Comparison of ENCODE assay signal across 10 cellular contexts in genomic region chr9:14437336-14438231, GRCh38.
A peak's percentile ranks its signal among the peaks of the same experiment; 100 is the strongest.
DNase-seq lines count a peak whose midpoint lies in the region; ATAC-seq and TF ChIP-seq lines count a peak whose summit lies in the region.
"Had no signal": no experiment of that assay in that cellular context is flagged by ENCODE, and none has a peak within 500 bp of the region (broad histone marks: within the 10 kb centered on the region; RNA-seq: fewer than 3 reads in every experiment).

No MANE protein-coding gene starts in this region.

- H3K4me1 Mint-ChIP-seq in mesothelial cell of epicardium = peaks cover 55% of the 10 kb centered on the region
- H3K4me1 Mint-ChIP-seq: activated naive CD8-positive, alpha-beta T cell treated with anti-CD3 and anti-CD28 coated beads for 36 hours had no signal

- WGBS in adrenal gland, 4 donors = 40 to 43% (median 42%) methylated on average over 16 of the region's 16 CpGs

- H3K36me3 Mint-ChIP-seq in mesothelial cell of epicardium = no peaks in the 10 kb centered on the region
- H3K36me3 Mint-ChIP-seq: activated naive CD8-positive, alpha-beta T cell treated with anti-CD3 and anti-CD28 coated beads for 36 hours had no signal

- peaks cover 0 to 15% of the 10 kb centered on the region in 2 donors for H3K4me1 ChIP-seq in adrenal gland (replicated peaks in 1 of 2)

- no peak overlapping the region for H3K4me3 Mint-ChIP-seq in mesothelial cell of epicardium
- H3K4me3 Mint-ChIP-seq: activated naive CD8-positive, alpha-beta T cell treated with anti-CD3 and anti-CD28 coated beads for 36 hours had no signal

- H3K9me3 ChIP-seq in adrenal gland (replicated peaks in 1 of 3) = no peaks in the 10 kb centered on the region

- no peaks in the 10 kb centered on the region for H3K27me3 Mint-ChIP-seq in mesothelial cell of epicardium (ENCODE audit: low read depth)

- H3K27ac ChIP-seq in adrenal gland = peak overlapping the region in 1 of 5 donors; percentile 34

- no peak for TF ChIP-seq CTCF in adrenal gland (IDR thresholded peaks at IDR 0.05)
- TF ChIP-seq CTCF in mesothelial cell of epicardium (IDR thresholded peaks at IDR 0.05; ENCODE audit: unreplicated experiment) = no peak

- peak overlapping the region; percentile 73 for H3K27ac Mint-ChIP-seq in mesothelial cell of epicardium
- H3K27ac Mint-ChIP-seq: activated naive CD8-positive, alpha-beta T cell treated with anti-CD3 and anti-CD28 coated beads for 36 hours had no signal

- DNase-seq in DMS153 treated with DMSO at 0.1 percent for 48 hours (lab: John Stamatoyannopoulos, UW; ENCODE audit: unreplicated experiment) = peak; percentile 88
- peak; percentile 61 for DNase-seq in NCI-H2107 treated with DMSO at 0.1 percent for 48 hours (lab: John Stamatoyannopoulos, UW; ENCODE audit: unreplicated experiment)
- DNase-seq in adrenal gland = peak; percentile 18 to 85 (median 37)
- DNase-seq in mesothelial cell of epicardium (ENCODE audit: low spot score in 2 of 2, unreplicated experiment in 2 of 2) = peak in 1 of 2 experiments; percentile 55
- DNase-seq in amniotic stem cell (lab: John Stamatoyannopoulos, UW) = no peak
- DNase-seq: activated CD4-positive, alpha-beta T cell treated with anti-CD3 and anti-CD28 coated beads, Interleukin-2, amount 50 U/mL, for 1 hour; activated naive CD8-positive, alpha-beta T cell treated with anti-CD3 and anti-CD28 coated beads for 36 hours had no signal

- intact Hi-C loops in adrenal gland (cut with DNase I) = no loop called here

- no peak for TF ChIP-seq POLR2A in adrenal gland (IDR thresholded peaks at IDR 0.05)

- no peaks in the 10 kb centered on the region for H3K27me3 ChIP-seq in adrenal gland

- H3K36me3 ChIP-seq in adrenal gland (replicated peaks in 1 of 2) = no peaks in the 10 kb centered on the region

- no peak overlapping the region for H3K4me3 ChIP-seq in adrenal gland

- no peaks in the 10 kb centered on the region for H3K9me3 Mint-ChIP-seq in mesothelial cell of epicardium
- H3K9me3 Mint-ChIP-seq: activated naive CD8-positive, alpha-beta T cell treated with anti-CD3 and anti-CD28 coated beads for 36 hours had no signal

- no peak for ATAC-seq in GM21529 (IDR thresholded peaks at IDR 0.05; ENCODE audit: unreplicated experiment)
- no peak for ATAC-seq in activated CD4-positive, CD25-positive, alpha-beta regulatory T cell treated with anti-CD3 and anti-CD28 coated beads, Interleukin-2, amount 50 U/mL, for 24 hours
- ATAC-seq in GM21447 (IDR thresholded peaks at IDR 0.05; ENCODE audit: unreplicated experiment) = no peak
